ENCODE assay signal across 10 cellular contexts in genomic region chr1:107091418-107091817, GRCh38.
"Had no signal": no experiment of that assay in that cellular context is flagged by ENCODE, and none has a peak within 500 bp of the region (broad histone marks: within the 10 kb centered on the region; RNA-seq: fewer than 3 reads in every experiment).

No MANE protein-coding gene starts in this region.

- FAIRE-seq: H54 had no signal

- H3K9me3 ChIP-seq: HAP-1 had no signal

- H3K36me3 ChIP-seq: HAP-1 had no signal

- H3K4me1 ChIP-seq: HAP-1 had no signal

- H3K4me3 ChIP-seq: GM23248, GM23338, HAP-1 had no signal

- ATAC-seq: GM23338, HCT116 had no signal

- H3K4me2 ChIP-seq: GM23338 had no signal

- H3K27ac ChIP-seq: GM23248 had no signal

- DNase-seq: GM23248, GOT3, H7, H9, HCEC 1CT, HFFc6 had no signal

- H2AFZ ChIP-seq: GM23248, GM23338 had no signal

- H3K9ac ChIP-seq: GM23248 had no signal
